Comparison of ENCODE assay signal across 8 cellular contexts in genomic region chr9:5338992-5339981, GRCh38. TPM values are rescaled to one million over a fixed set of nuclear protein-coding genes. Genes with fewer than 3 reads are reported as not detected.
DNase-seq lines count a peak whose midpoint lies in the region; ATAC-seq and TF ChIP-seq lines count a peak whose summit lies in the region.
"Not testable (repeated sequence)": the region's sequence is repeated elsewhere in the genome, so short reads cannot be mapped to it uniquely, and the experiment has no call there.

TSS of gene RLN1 (minus strand) at chr9:5339876. CDS start at chr9:5339746, 130 bp downstream.

- intact Hi-C loops in Right ventricle myocardium inferior (cut with DNase I); aorta (cut with DNase I): not testable (repeated sequence)

- H3F3A ChIP-seq in SU-DHL-6 (ENCODE audit: insufficient read depth); neural progenitor cell (ENCODE audit: low read depth): not testable (repeated sequence)

- ATAC-seq in GM18909 (IDR thresholded peaks at IDR 0.05; ENCODE audit: poor library complexity, unreplicated experiment) (peak; percentile 99), HG02610 (IDR thresholded peaks at IDR 0.05; ENCODE audit: unreplicated experiment) (peak; percentile 100), HG03520 (IDR thresholded peaks at IDR 0.05; ENCODE audit: unreplicated experiment) (peak; percentile 98), Right ventricle myocardium inferior (peak; percentile 100), aorta (ENCODE audit: low FRiP score) (peak; percentile 98)

- peaks cover 31% of the 10 kb centered on the region for H3K4me1 Mint-ChIP-seq in activated naive CD8-positive, alpha-beta T cell (ENCODE audit: low read depth)
- H3K4me1 Mint-ChIP-seq in neural progenitor cell = not testable (repeated sequence)

- H3K27ac Mint-ChIP-seq in activated naive CD8-positive, alpha-beta T cell = peak within 1 kb of the TSS; percentile 67
- not testable (repeated sequence) for H3K27ac Mint-ChIP-seq in neural progenitor cell

- H3K9me3 Mint-ChIP-seq in activated naive CD8-positive, alpha-beta T cell (ENCODE audit: low read depth); neural progenitor cell: not testable (repeated sequence)

- peak within 1 kb of the TSS; percentile 56 for H3K4me3 Mint-ChIP-seq in activated naive CD8-positive, alpha-beta T cell
- H3K4me3 Mint-ChIP-seq in neural progenitor cell = peak within 1 kb of the TSS; percentile 67

- H4K20me1 ChIP-seq in SU-DHL-6 (ENCODE audit: low read depth, low read length); neural progenitor cell (ENCODE audit: low read depth): not testable (repeated sequence)

- not testable (repeated sequence) for TF ChIP-seq CTCF in SU-DHL-6 (IDR thresholded peaks at IDR 0.05; ENCODE audit: insufficient read depth, low read length, poor library complexity, severe bottlenecking); neural progenitor cell (IDR thresholded peaks at IDR 0.05)

- peak within 1 kb of the TSS; percentile 16; the same call in 1 of the 2 replicates for H3K9ac ChIP-seq in SU-DHL-6 (ENCODE audit: low read length)
- not testable (repeated sequence) for H3K9ac ChIP-seq in neural progenitor cell

- H3K27me3 Mint-ChIP-seq in activated naive CD8-positive, alpha-beta T cell; neural progenitor cell (ENCODE audit: insufficient read depth, low read depth): not testable (repeated sequence)

- H3K9me3 ChIP-seq in SU-DHL-6 (ENCODE audit: insufficient read depth, low read length); neural progenitor cell (ENCODE audit: low read depth); aorta (ENCODE audit: control insufficient read depth, low read length): not testable (repeated sequence)

- peak within 1 kb of the TSS; percentile 43 for H3K4me2 ChIP-seq in SU-DHL-6 (ENCODE audit: low read depth, low read length, poor library complexity, severe bottlenecking)
- H3K4me2 ChIP-seq in neural progenitor cell = peak within 1 kb of the TSS; percentile 52

- 20 to 21% methylated on average over 14 of the region's 50 CpGs for WGBS in aorta, 2 donors

- H3K4me3 ChIP-seq in SU-DHL-6 (ENCODE audit: insufficient read depth, low read length, poor library complexity, severe bottlenecking); neural progenitor cell; aorta (ENCODE audit: low read length in 2 of 2): not testable (repeated sequence)

- not testable (repeated sequence) for H3K27ac ChIP-seq in SU-DHL-6 (ENCODE audit: low read depth, low read length); neural progenitor cell; aorta (ENCODE audit: low read depth in 1 of 2, low read length in 2 of 2)

- H3K79me2 ChIP-seq in SU-DHL-6 (ENCODE audit: insufficient read depth, low read length); neural progenitor cell (ENCODE audit: low read depth): not testable (repeated sequence)

- H2AFZ ChIP-seq in SU-DHL-6 (ENCODE audit: low read depth, low read length, severe bottlenecking) (peak within 1 kb of the TSS; percentile 99), neural progenitor cell (replicated peaks) (peak within 1 kb of the TSS; percentile 86)

- H3K36me3 ChIP-seq in SU-DHL-6 (ENCODE audit: low read length); neural progenitor cell; aorta (ENCODE audit: control insufficient read depth in 1 of 2, insufficient read depth in 2 of 2, low read length in 1 of 2): not testable (repeated sequence)

- H3K36me3 Mint-ChIP-seq in activated naive CD8-positive, alpha-beta T cell; neural progenitor cell: not testable (repeated sequence)

- H3K4me1 ChIP-seq in neural progenitor cell; aorta (ENCODE audit: control insufficient read depth in 1 of 2, insufficient read depth in 2 of 2, low read length in 2 of 2): not testable (repeated sequence)

- DNase-seq in Right ventricle myocardium inferior (ENCODE audit: missing footprints); neural progenitor cell (ENCODE audit: low spot score); aorta: not testable (repeated sequence)

- H3K9me2 ChIP-seq in SU-DHL-6 (replicated peaks; ENCODE audit: insufficient read depth, low read length) = not testable (repeated sequence)

- not testable (repeated sequence) for H3K27me3 ChIP-seq in SU-DHL-6 (ENCODE audit: low read length); neural progenitor cell; aorta (ENCODE audit: control insufficient read depth in 1 of 2, insufficient read depth in 2 of 2, low read length in 1 of 2)

RNA-seq across cellular contexts. Expression of gene RLN1, which starts in this region (rescaled TPM):
- total RNA-seq in Right ventricle myocardium inferior = 0.43 TPM
- 1.5 and 2.2 TPM in 2 replicates for total RNA-seq in neural progenitor cell (ENCODE audit: low replicate concordance)
- total RNA-seq in aorta = not detected
- not detected for polyA plus RNA-seq in aorta

Comparison
In these comparisons a context has a peak if more than half of its experiments do, and no peak if none do; other contexts are left out.
1. Peak in ATAC-seq in Right ventricle myocardium inferior; RNA of the gene not detected or under 1 TPM.
2. Peak in ATAC-seq in aorta; RNA of the gene not detected or under 1 TPM.